In the genomic region with DNA sequence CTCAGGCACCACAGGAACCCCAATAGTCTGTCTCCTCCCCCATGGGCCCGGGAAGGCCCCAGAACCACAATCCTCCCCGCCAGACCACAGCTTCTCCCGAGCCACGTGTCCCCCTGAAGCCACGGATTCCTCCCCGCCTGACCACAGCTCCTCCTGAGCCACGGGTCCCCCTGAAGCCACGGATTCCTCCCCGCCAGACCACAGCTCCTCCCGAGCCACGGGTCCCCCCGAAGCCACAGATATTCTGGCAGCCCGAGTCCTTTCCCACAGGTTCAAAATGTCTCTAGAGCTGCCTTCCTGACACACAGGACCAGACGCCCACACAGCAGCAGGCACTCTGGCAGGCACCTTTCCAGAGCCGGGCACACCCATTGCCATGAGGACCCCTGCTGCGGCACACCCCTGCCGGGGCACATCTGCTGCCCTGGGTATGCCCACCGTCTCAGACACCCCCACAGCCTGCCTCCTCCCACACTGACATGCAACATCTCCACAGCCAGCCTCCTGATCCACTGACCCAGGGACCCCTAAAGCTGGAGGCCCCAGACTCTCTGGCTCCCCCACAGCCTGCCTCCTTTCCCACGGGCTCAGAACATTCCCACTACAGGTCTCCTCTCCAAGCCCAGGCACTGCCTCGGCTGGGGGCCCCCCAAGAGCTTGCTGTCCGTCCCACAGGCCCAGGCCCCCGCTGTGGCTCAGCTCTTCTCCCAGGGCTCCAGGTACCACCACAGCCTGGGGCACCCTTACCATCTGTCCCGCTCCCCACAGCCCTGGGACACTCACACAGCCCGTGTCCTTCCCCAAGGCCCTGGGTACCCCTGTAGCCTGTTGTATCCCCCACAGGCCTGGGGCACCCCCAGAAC, we compare ENCODE assay signal across 11 cellular contexts. TPM values are rescaled to one million over a fixed set of nuclear protein-coding genes. Genes with fewer than 3 reads are reported as not detected.
DNase-seq lines count a peak whose midpoint lies in the region; ATAC-seq, FAIRE-seq and TF ChIP-seq lines count a peak whose summit lies in the region.
"Had no signal": no experiment of that assay in that cellular context is flagged by ENCODE, and none has a peak within 500 bp of the region (broad histone marks: within the 10 kb centered on the region; RNA-seq: fewer than 3 reads in every experiment).

No MANE protein-coding gene starts in this region.

- H3K27ac ChIP-seq in BLaER1 (no peak overlapping the region), HCT116 (ENCODE audit: low read depth, low read length) (peak overlapping the region; percentile 94; the same call in 1 of the 2 replicates)
- H3K27ac ChIP-seq in naive thymus-derived CD4-positive, alpha-beta T cell (ENCODE audit: low read depth, low read length), result no peak overlapping the region

- no peaks in the 10 kb centered on the region for H3K9me2 ChIP-seq in HCT116 (ENCODE audit: insufficient read depth)

- H2AFZ ChIP-seq in HCT116 (ENCODE audit: low read depth, low read length, poor library complexity, severe bottlenecking), result no peak overlapping the region

- no TSS peak for BruUV-seq in HCT116 (replicated peaks; lab: Mats Ljungman, UMichigan)

- FAIRE-seq in frontal cortex (lab: Jason Lieb, UNC), result no peak

- no peaks in the 10 kb centered on the region for H3K27me3 ChIP-seq in BLaER1
- no peaks in the 10 kb centered on the region for H3K27me3 ChIP-seq in HCT116 (ENCODE audit: insufficient read depth, low read length)
- H3K27me3 ChIP-seq in naive thymus-derived CD4-positive, alpha-beta T cell (ENCODE audit: control insufficient read depth in 2 of 2, insufficient read depth in 2 of 2, low read length in 2 of 2), result no peaks in the 10 kb centered on the region

- no peak overlapping the region for H3K27ac Mint-ChIP-seq in activated naive CD8-positive, alpha-beta T cell
- H3K27ac Mint-ChIP-seq in naive thymus-derived CD4-positive, alpha-beta T cell, result peak overlapping the region in 4 of 9 donors; percentile 25 to 88 (median 50)

- H3K4me2 ChIP-seq in BLaER1 (peak overlapping the region; percentile 96), HCT116 (ENCODE audit: low read length) (peak overlapping the region; percentile 85)

- peaks cover 41% of the 10 kb centered on the region for H3K79me2 ChIP-seq in HCT116 (ENCODE audit: insufficient read depth, low read length)

- RAD21 ChIA-PET in HCT116 (lab: Charles Lee; ENCODE audit: low non-redundant PET in 1 of 2, low total read pairs in 2 of 2, uncharacterized antibody in 2 of 2, unreplicated experiment in 2 of 2), result no interaction called here

- peak overlapping the region; percentile 59 for H3K4me3 Mint-ChIP-seq in activated naive CD8-positive, alpha-beta T cell
- peak overlapping the region in 9 of 10 donors; percentile 44 to 97 (median 65) for H3K4me3 Mint-ChIP-seq in naive thymus-derived CD4-positive, alpha-beta T cell

- no peak for TF ChIP-seq RAD21 in HCT116 (IDR thresholded peaks at IDR 0.05; ENCODE audit: low read depth)

- no peaks in the 10 kb centered on the region for H3K27me3 Mint-ChIP-seq in activated naive CD8-positive, alpha-beta T cell
- no peaks in the 10 kb centered on the region for H3K27me3 Mint-ChIP-seq in naive thymus-derived CD4-positive, alpha-beta T cell

- H4K20me1 ChIP-seq in BLaER1 (peaks cover 45% of the 10 kb centered on the region), HCT116 (ENCODE audit: insufficient read depth) (no peaks in the 10 kb centered on the region)

- peaks cover 35% of the 10 kb centered on the region for H3K4me1 Mint-ChIP-seq in activated naive CD8-positive, alpha-beta T cell (ENCODE audit: low read depth)
- peaks cover 29 to 46% (median 42%) of the 10 kb centered on the region in 7 donors for H3K4me1 Mint-ChIP-seq in naive thymus-derived CD4-positive, alpha-beta T cell

- DNase-seq in HCT116 (ENCODE audit: low read depth, low spot score), result no peak
- DNase-seq in naive thymus-derived CD4-positive, alpha-beta T cell, result no peak
- no peak for DNase-seq in SW 1271 (lab: John Stamatoyannopoulos, UW)
- no peak for DNase-seq in DMS114 treated with DMSO at 0.1 percent for 48 hours (lab: John Stamatoyannopoulos, UW; ENCODE audit: unreplicated experiment)
- DNase-seq in frontal cortex (ENCODE audit: low spot score in 2 of 2), result no peak
- DNase-seq: central memory CD4-positive, alpha-beta T cell; mesendoderm; NCI-H2107 had no signal

- H3K4me1 ChIP-seq in BLaER1 (peaks cover 36% of the 10 kb centered on the region), HCT116 (ENCODE audit: control insufficient read depth in 1 of 2, insufficient read depth in 2 of 2, low read length in 2 of 2) (peaks cover 13 to 25% of the 10 kb centered on the region in 2 experiments; a peak in 3 of 4 replicates)
- H3K4me1 ChIP-seq in naive thymus-derived CD4-positive, alpha-beta T cell (ENCODE audit: control insufficient read depth in 2 of 2, insufficient read depth in 2 of 2, low read length in 2 of 2), result peaks cover 17 to 24% of the 10 kb centered on the region in 2 donors

- H3K9ac ChIP-seq in BLaER1 (peak overlapping the region; percentile 87), HCT116 (ENCODE audit: low read length) (no peak overlapping the region)

- no peak for ATAC-seq in HCT116
- ATAC-seq in naive thymus-derived CD4-positive, alpha-beta T cell, result no peak
- no peak for ATAC-seq in GM18511 (IDR thresholded peaks at IDR 0.05; ENCODE audit: unreplicated experiment)

- CTCF ChIA-PET in HCT116 (lab: Charles Lee), result no interaction called here
- CTCF ChIA-PET in naive thymus-derived CD4-positive, alpha-beta T cell (lab: Charles Lee), result no interaction called here

- H3K9me3 Mint-ChIP-seq in activated naive CD8-positive, alpha-beta T cell (ENCODE audit: low read depth), result no peaks in the 10 kb centered on the region
- H3K9me3 Mint-ChIP-seq in naive thymus-derived CD4-positive, alpha-beta T cell, result no peaks in the 10 kb centered on the region

- intact Hi-C loops in HCT116 (cut with micrococcal nuclease), result no loop called here
- intact Hi-C loops in naive thymus-derived CD4-positive, alpha-beta T cell (cut with micrococcal nuclease), result no loop called here

- POLR2A ChIA-PET in HCT116 (lab: Charles Lee), result no interaction called here
- POLR2A ChIA-PET in naive thymus-derived CD4-positive, alpha-beta T cell (lab: Charles Lee), result interaction anchor here (0.6 to 4.5 kb wide), 5 partner anchors 9 to 300 kb away, joined by 3 to 51 read pairs (median 3); a partner anchor contains a TSS

- H3K36me3 ChIP-seq in BLaER1, result peaks cover 28% of the 10 kb centered on the region
- peaks cover 11 to 21% of the 10 kb centered on the region in 2 experiments; a peak in 3 of 4 replicates for H3K36me3 ChIP-seq in HCT116 (ENCODE audit: control insufficient read depth in 1 of 2, insufficient read depth in 2 of 2, low read length in 2 of 2)
- peaks cover 3 to 23% (median 5%) of the 10 kb centered on the region in 3 experiments for H3K36me3 ChIP-seq in naive thymus-derived CD4-positive, alpha-beta T cell (ENCODE audit: control insufficient read depth in 2 of 3, insufficient read depth in 3 of 3, low read length in 3 of 3)

- no peak for TF ChIP-seq POLR2A in HCT116 (IDR thresholded peaks at IDR 0.05; ENCODE audit: borderline replicate concordance, extremely low read depth, insufficient read depth, insufficient read length)

- TF ChIP-seq CTCF in HCT116 (IDR thresholded peaks at IDR 0.05 in 2 of 3, conservative IDR thresholded peaks at IDR 0.05 in 1 of 3; ENCODE audit: borderline replicate concordance in 1 of 3, insufficient read depth in 1 of 3, low read depth in 2 of 3, low read length in 2 of 3), result no peak

- peak overlapping the region; percentile 97; the same call in 1 of the 2 replicates for H3K4me3 ChIP-seq in BLaER1
- H3K4me3 ChIP-seq in HCT116 (replicated peaks in 1 of 2; ENCODE audit: low read depth in 1 of 2, low read length in 2 of 2), result no peak overlapping the region; a peak in 1 of 4 replicates
- no peak overlapping the region for H3K4me3 ChIP-seq in naive thymus-derived CD4-positive, alpha-beta T cell (ENCODE audit: low read length)

- peaks cover 14% of the 10 kb centered on the region for H3K36me3 Mint-ChIP-seq in activated naive CD8-positive, alpha-beta T cell
- H3K36me3 Mint-ChIP-seq in naive thymus-derived CD4-positive, alpha-beta T cell, result peaks cover 8 to 18% (median 15%) of the 10 kb centered on the region in 5 donors

- H3K9me3 ChIP-seq in BLaER1 (no peaks in the 10 kb centered on the region), HCT116 (ENCODE audit: control insufficient read depth in 1 of 2, insufficient read depth in 1 of 2, low read depth in 1 of 2, low read length in 2 of 2) (no peaks in the 10 kb centered on the region)
- H3K9me3 ChIP-seq in naive thymus-derived CD4-positive, alpha-beta T cell (ENCODE audit: control insufficient read depth in 2 of 3, low read length in 3 of 3), result no peaks in the 10 kb centered on the region

TF ChIP-seq in HCT116, 20 proteins besides CTCF, POLR2A, EP300 and RAD21 (continues in another document):
- TF ChIP-seq, protein P1, sequence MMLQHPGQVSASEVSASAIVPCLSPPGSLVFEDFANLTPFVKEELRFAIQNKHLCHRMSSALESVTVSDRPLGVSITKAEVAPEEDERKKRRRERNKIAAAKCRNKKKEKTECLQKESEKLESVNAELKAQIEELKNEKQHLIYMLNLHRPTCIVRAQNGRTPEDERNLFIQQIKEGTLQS (IDR thresholded peaks at IDR 0.05), result no peak
- TF ChIP-seq CEBPB (IDR thresholded peaks at IDR 0.05; ENCODE audit: low read depth), result no peak
- TF ChIP-seq SRF (IDR thresholded peaks at IDR 0.05; ENCODE audit: low read depth), result no peak

RNA-seq across cellular contexts. Expression of a gene that starts 2.2 kb away (rescaled TPM):
- total RNA-seq in HCT116 (2021; ENCODE audit: unreplicated experiment) (18.3 TPM), frontal cortex (26.5 TPM)
- polyA plus RNA-seq in HCT116 (2012), result 8.0 and 8.2 TPM in 2 replicates
- 10 to 100 TPM; 12.4 to 18.4 (median 17.9) TPM for total RNA-seq in naive thymus-derived CD4-positive, alpha-beta T cell
- polyA plus RNA-seq in naive thymus-derived CD4-positive, alpha-beta T cell, result 1 to 10 TPM; 2.6 to 3.5 TPM

RNA-seq across cellular contexts. Expression of a gene that starts 2.6 kb away (rescaled TPM):
- total RNA-seq in HCT116 (2021; ENCODE audit: unreplicated experiment), result 121 TPM
- polyA plus RNA-seq in HCT116 (2012), result 194 and 203 TPM in 2 replicates
- 10 to 100 TPM; 14.3 to 70.3 (median 18.5) TPM for total RNA-seq in naive thymus-derived CD4-positive, alpha-beta T cell
- polyA plus RNA-seq in naive thymus-derived CD4-positive, alpha-beta T cell, result 10 to 100 TPM; 65.1 to 89.7 TPM
- total RNA-seq in frontal cortex, result 26.9 TPM

RNA-seq across cellular contexts. Expression of a gene that starts 13.1 kb away (rescaled TPM):
- total RNA-seq in HCT116 (2021; ENCODE audit: unreplicated experiment), result 20.3 TPM
- 11.8 and 13.2 TPM in 2 replicates for polyA plus RNA-seq in HCT116 (2012)
- total RNA-seq in naive thymus-derived CD4-positive, alpha-beta T cell, result 10 to 100 TPM; 21.4 to 41.2 (median 28.2) TPM
- polyA plus RNA-seq in naive thymus-derived CD4-positive, alpha-beta T cell, result 10 to 100 TPM; 24.0 to 26.7 TPM
- total RNA-seq in frontal cortex, result 19.2 TPM

RNA-seq across cellular contexts. Expression of a gene that starts 13.3 kb away (rescaled TPM):
- total RNA-seq in HCT116 (2021; ENCODE audit: unreplicated experiment), result 0.76 TPM
- polyA plus RNA-seq in HCT116 (2012), result 1.2 and 2.0 TPM in 2 replicates
- total RNA-seq in naive thymus-derived CD4-positive, alpha-beta T cell, result 1 to 10 TPM; 1.9 to 6.1 (median 1.9) TPM
- 1 to 10 TPM; 6.1 to 9.5 TPM for polyA plus RNA-seq in naive thymus-derived CD4-positive, alpha-beta T cell
- total RNA-seq in frontal cortex, result 2.9 TPM
